ENCODE assay signal across 8 cellular contexts in the genomic region with DNA sequence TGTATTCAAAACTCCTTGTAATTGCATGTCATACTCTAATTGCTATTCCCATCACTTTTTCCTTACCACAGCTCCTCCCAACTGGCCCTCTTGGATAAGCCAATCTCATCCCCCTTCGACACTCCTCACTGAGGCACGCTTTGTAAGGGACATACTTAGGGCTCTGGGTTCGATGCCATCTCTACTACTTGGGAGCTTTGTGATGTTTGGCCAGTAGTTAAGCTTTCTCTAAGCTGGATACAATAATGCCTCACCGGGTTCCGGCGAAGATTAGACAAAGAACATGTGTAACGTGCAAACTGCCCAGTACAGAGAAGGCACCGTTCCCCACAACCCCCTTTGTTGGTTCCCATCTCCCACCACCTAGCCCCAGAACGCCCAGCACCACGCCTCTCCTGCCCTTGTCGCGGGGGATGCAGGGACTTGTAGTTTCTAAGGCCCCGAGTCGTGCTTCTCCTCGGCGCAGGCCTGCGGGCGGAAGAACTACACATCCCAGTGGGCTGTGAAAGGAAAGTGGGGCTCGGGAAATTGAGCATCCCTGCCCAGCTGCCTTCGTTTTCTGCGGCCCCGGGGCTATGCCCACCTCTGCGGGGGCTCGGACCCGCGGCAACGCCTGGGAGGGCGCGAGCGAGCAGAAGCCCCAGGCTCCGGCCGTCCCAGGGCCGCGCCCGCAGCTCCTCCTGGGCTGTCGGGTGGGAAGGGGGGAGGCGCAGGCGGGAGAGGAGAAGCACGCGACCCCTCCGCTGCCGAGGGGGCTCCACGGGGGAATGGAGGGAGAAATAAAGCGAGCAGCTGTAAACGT. TPM values are rescaled to one million over a fixed set of nuclear protein-coding genes. Genes with fewer than 3 reads are reported as not detected.
A peak's percentile ranks its signal among the peaks of the same experiment; 100 is the strongest.
DNase-seq lines count a peak whose midpoint lies in the region; ATAC-seq and TF ChIP-seq lines count a peak whose summit lies in the region.

No MANE protein-coding gene starts in this region.

- TF ChIP-seq EP300 in tibial nerve (IDR thresholded peaks at IDR 0.05): peak in 1 of 2 donors; percentile 71

- peak overlapping the region; percentile 2 for H2BK5ac ChIP-seq in trophoblast cell (ENCODE audit: low read depth, low read length, poor library complexity)

- peaks cover 7% of the 10 kb centered on the region for H3K79me1 ChIP-seq in trophoblast cell (ENCODE audit: low read length)

- H3K27me3 ChIP-seq in trophoblast cell (ENCODE audit: insufficient read depth, low read length): no peaks in the 10 kb centered on the region
- no peaks in the 10 kb centered on the region for H3K27me3 ChIP-seq in tibial nerve

- no peak overlapping the region for H2AK5ac ChIP-seq in trophoblast cell (ENCODE audit: low read length)

- peak overlapping the region; percentile 89 for H2AFZ ChIP-seq in trophoblast cell (ENCODE audit: insufficient read depth, low read length, poor library complexity)

- H3K18ac ChIP-seq in trophoblast cell (ENCODE audit: low read length): peak overlapping the region; percentile 80

- no peaks in the 10 kb centered on the region for H3K9me3 Mint-ChIP-seq in activated naive CD8-positive, alpha-beta T cell treated with anti-CD3 and anti-CD28 coated beads, Interleukin-2, amount 50 U/mL, for 24 hours

- H3K4me3 Mint-ChIP-seq in activated naive CD8-positive, alpha-beta T cell treated with anti-CD3 and anti-CD28 coated beads, Interleukin-2, amount 50 U/mL, for 24 hours: peak overlapping the region; percentile 80

- DNase-seq in GM13976 (ENCODE audit: low spot score) (peak; percentile 89), NCI-H1436 (lab: John Stamatoyannopoulos, UW) (peak; percentile 92), SW 1271 (lab: John Stamatoyannopoulos, UW) (peak; percentile 83 to 90), cardiac septum (ENCODE audit: low spot score) (peak; percentile 94), trophoblast cell (peak; percentile 79 to 87), tibial nerve (ENCODE audit: low spot score in 2 of 2) (peak; percentile 85 to 86)
- DNase-seq in activated naive CD8-positive, alpha-beta T cell treated with anti-CD3 and anti-CD28 coated beads, Interleukin-2, amount 50 U/mL, for 24 hours: peak; percentile 88

- H3K4me1 ChIP-seq in trophoblast cell (ENCODE audit: control insufficient read depth in 1 of 2, insufficient read depth in 2 of 2, low read length in 2 of 2) (peaks cover 3 to 7% of the 10 kb centered on the region in 2 experiments), tibial nerve (peaks cover 0 to 32% (median 11%) of the 10 kb centered on the region in 4 donors)

- no CpG with 5 or more reads among the region's 45 CpGs for WGBS in trophoblast cell (ENCODE audit: extremely low coverage, insufficient coverage, insufficient read length)
- WGBS in tibial nerve, 2 donors: 0 to 1% methylated on average over 23 to 45 of the region's 45 CpGs

- no peak for TF ChIP-seq CTCF in GM13976 (IDR thresholded peaks at IDR 0.05; ENCODE audit: borderline replicate concordance, control extremely low read depth, extremely low read depth, insufficient read depth, missing control alignments)
- TF ChIP-seq CTCF in tibial nerve (IDR thresholded peaks at IDR 0.05): no peak

- H3K4me2 ChIP-seq in trophoblast cell (ENCODE audit: low read length): peak overlapping the region; percentile 99

- H3K4me1 Mint-ChIP-seq in activated naive CD8-positive, alpha-beta T cell treated with anti-CD3 and anti-CD28 coated beads, Interleukin-2, amount 50 U/mL, for 24 hours: peaks cover 41% of the 10 kb centered on the region

- H3K36me3 ChIP-seq in trophoblast cell (ENCODE audit: control insufficient read depth in 1 of 2, insufficient read depth in 2 of 2, low read length in 2 of 2) (no peaks in the 10 kb centered on the region), tibial nerve (no peaks in the 10 kb centered on the region)

- peak overlapping the region; percentile 6 for H3K4ac ChIP-seq in trophoblast cell (ENCODE audit: low read depth, low read length)

- intact Hi-C loops in cardiac septum (cut with DNase I): loop anchor here (2.0 to 5.0 kb wide), 4 partner anchors 52 to 287 kb away; partner anchors contain the start of gene TMEM242

- peaks cover 5% of the 10 kb centered on the region for H3K79me2 ChIP-seq in trophoblast cell (ENCODE audit: control insufficient read depth, insufficient read depth, low read length, poor library complexity)

- in situ Hi-C loops in GM13976 (cut with MboI; ENCODE audit: low sequenced_read_pairs, unreplicated experiment): no loop called here

- no peak overlapping the region for H3K23ac ChIP-seq in trophoblast cell (ENCODE audit: low read length)

- H2BK12ac ChIP-seq in trophoblast cell (ENCODE audit: low read length): no peak overlapping the region

- peaks cover 12% of the 10 kb centered on the region for H3K27me3 Mint-ChIP-seq in activated naive CD8-positive, alpha-beta T cell treated with anti-CD3 and anti-CD28 coated beads, Interleukin-2, amount 50 U/mL, for 24 hours

- H4K8ac ChIP-seq in trophoblast cell (ENCODE audit: low read depth, low read length): peak overlapping the region; percentile 87

- peak in 1 of 2 donors; percentile 34 for TF ChIP-seq POLR2A in tibial nerve (IDR thresholded peaks at IDR 0.05)

- peak overlapping the region; percentile 81 for H4K91ac ChIP-seq in trophoblast cell (ENCODE audit: low read depth, low read length)

- peak overlapping the region; percentile 82 for H3K9ac ChIP-seq in trophoblast cell (ENCODE audit: low read length)

- H2BK120ac ChIP-seq in trophoblast cell (ENCODE audit: insufficient read depth, low read length, poor library complexity): peak overlapping the region; percentile 61

- H4K12ac ChIP-seq in trophoblast cell (ENCODE audit: low read depth, low read length): peak overlapping the region; percentile 32

- ATAC-seq in HG02852 (IDR thresholded peaks at IDR 0.05; ENCODE audit: unreplicated experiment): peak; percentile 80
- peak; percentile 88 for ATAC-seq in activated naive CD8-positive, alpha-beta T cell treated with anti-CD3 and anti-CD28 coated beads, Interleukin-2, amount 50 U/mL, for 24 hours

- H3K27ac Mint-ChIP-seq in activated naive CD8-positive, alpha-beta T cell treated with anti-CD3 and anti-CD28 coated beads, Interleukin-2, amount 50 U/mL, for 24 hours: peak overlapping the region; percentile 57

- H3K14ac ChIP-seq in trophoblast cell (ENCODE audit: low read length): peak overlapping the region; percentile 48

- no peaks in the 10 kb centered on the region for H3K9me3 ChIP-seq in trophoblast cell (ENCODE audit: insufficient read depth, low read depth, low read length)
- no peaks in the 10 kb centered on the region for H3K9me3 ChIP-seq in tibial nerve

- H3K27ac ChIP-seq in trophoblast cell (ENCODE audit: low read depth, low read length): peak overlapping the region; percentile 67
- H3K27ac ChIP-seq in tibial nerve: peak overlapping the region; percentile 83 to 98 (median 96)

- peaks cover 8% of the 10 kb centered on the region for H3K36me3 Mint-ChIP-seq in activated naive CD8-positive, alpha-beta T cell treated with anti-CD3 and anti-CD28 coated beads, Interleukin-2, amount 50 U/mL, for 24 hours (ENCODE audit: low read depth)

- peak overlapping the region; percentile 96 for H3K4me3 ChIP-seq in trophoblast cell (ENCODE audit: low read depth, low read length)
- H3K4me3 ChIP-seq in tibial nerve: peak overlapping the region; percentile 93 to 100 (median 98)

RNA-seq across cellular contexts. Expression of gene ZDHHC14, which starts 1.1 kb away (rescaled TPM):
- 26.1 TPM for total RNA-seq in cardiac septum
- 17.7 and 19.7 TPM in 2 replicates for polyA plus RNA-seq in trophoblast cell (2013)
- 10 to 100 TPM; 11.4 to 20.8 (median 15.6) TPM for total RNA-seq in tibial nerve

RNA-seq across cellular contexts. Expression of gene TMEM242, which starts 56.5 kb away (rescaled TPM):
- 18.9 TPM for total RNA-seq in cardiac septum
- 4.9 and 5.0 TPM in 2 replicates for polyA plus RNA-seq in trophoblast cell (2013)
- 1 to 10 TPM; 4.9 to 8.2 (median 7.0) TPM for total RNA-seq in tibial nerve

Comparison
In these comparisons a context has a peak if more than half of its experiments do, and no peak if none do; other contexts are left out.
1. Peak in every context shown above with its lines: DNase-seq, ATAC-seq, H3K4me3 ChIP-seq and H3K27ac ChIP-seq.